Comparison of ENCODE assay signal across 8 cellular contexts in the genomic region with DNA sequence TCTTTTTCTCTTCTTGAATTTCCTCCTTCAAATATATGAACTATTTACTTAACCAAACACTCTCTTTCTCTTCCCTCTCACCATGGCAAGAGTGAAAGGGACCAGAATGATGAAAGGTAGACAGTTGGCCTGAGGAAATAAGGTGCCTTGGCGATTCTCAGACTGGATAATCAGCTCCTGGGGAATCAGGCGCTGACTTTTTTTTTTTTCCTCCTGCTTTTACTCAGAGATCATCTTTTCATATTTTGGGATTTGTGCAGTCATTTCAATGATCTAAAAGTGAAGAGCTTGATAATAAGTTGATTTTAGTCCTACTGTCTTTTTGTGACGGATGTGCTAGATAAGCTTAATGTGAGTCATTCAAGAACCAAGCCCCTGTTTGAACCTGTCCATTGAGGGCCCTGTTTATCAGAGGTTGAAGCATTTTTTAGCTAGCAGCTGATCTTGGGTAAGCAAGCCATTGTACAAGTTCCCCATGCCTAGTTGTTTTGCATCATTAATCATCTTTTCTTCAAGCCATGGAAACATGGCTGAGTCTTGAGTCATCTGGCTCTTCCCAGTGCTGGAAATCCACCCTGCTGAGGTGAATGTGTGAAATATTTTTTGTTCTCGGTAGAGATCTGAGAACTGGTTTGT. TPM values are rescaled to one million over a fixed set of nuclear protein-coding genes. Genes with fewer than 3 reads are reported as not detected.
DNase-seq lines count a peak whose midpoint lies in the region; ATAC-seq and TF ChIP-seq lines count a peak whose summit lies in the region.
"Had no signal": no experiment of that assay in that cellular context is flagged by ENCODE, and none has a peak within 500 bp of the region (broad histone marks: within the 10 kb centered on the region; RNA-seq: fewer than 3 reads in every experiment).

No MANE protein-coding gene starts in this region.

- no peak; the same call in 1 of the 2 replicates for TF ChIP-seq RAD21 in HCT116 (IDR thresholded peaks at IDR 0.05; ENCODE audit: low read depth)

- CTCF ChIA-PET in HCT116 (lab: Charles Lee), result interaction anchor here (1.0 kb wide), 1 partner anchor 77 kb away, joined by 3 read pairs; no protein-coding TSS in a partner anchor

- intact Hi-C loops in HCT116 (cut with micrococcal nuclease), result no loop called here

- H3K27ac ChIP-seq in HCT116 (ENCODE audit: low read depth, low read length), result peak overlapping the region; percentile 62
- H3K27ac ChIP-seq in SJSA1, result peak overlapping the region; percentile 87
- H3K27ac ChIP-seq in smooth muscle cell (ENCODE audit: low read depth), result peak overlapping the region; percentile 85

- TF ChIP-seq CTCF in HCT116 (IDR thresholded peaks at IDR 0.05 in 2 of 3, conservative IDR thresholded peaks at IDR 0.05 in 1 of 3; ENCODE audit: borderline replicate concordance in 1 of 3, insufficient read depth in 1 of 3, low read depth in 2 of 3, low read length in 2 of 3) (no peak), fibroblast of pulmonary artery (IDR thresholded peaks at IDR 0.05; ENCODE audit: low read length, missing control alignments) (no peak), smooth muscle cell (IDR thresholded peaks at IDR 0.05; ENCODE audit: borderline replicate concordance, insufficient read depth, poor library complexity, severe bottlenecking) (no peak)

- POLR2A ChIA-PET in HCT116 (lab: Charles Lee), result no interaction called here

- H3K79me2 ChIP-seq in HCT116 (ENCODE audit: insufficient read depth, low read length) (peaks cover 70% of the 10 kb centered on the region), smooth muscle cell (ENCODE audit: low read depth) (peaks cover 90% of the 10 kb centered on the region)

- H3K36me3 Mint-ChIP-seq in activated T-cell treated with anti-CD3 and anti-CD28 coated beads, Interleukin-2, amount 50 U/mL, for 24 hours (ENCODE audit: low read depth), result no peaks in the 10 kb centered on the region

- H3K36me3 ChIP-seq in HCT116 (ENCODE audit: control insufficient read depth in 1 of 2, insufficient read depth in 2 of 2, low read length in 2 of 2) (no peaks in the 10 kb centered on the region), SJSA1 (no peaks in the 10 kb centered on the region; the same call in 1 of the 2 replicates), smooth muscle cell (ENCODE audit: low read depth) (no peaks in the 10 kb centered on the region)

- peak overlapping the region in 1 of 2 experiments; percentile 30; a peak in 2 of 4 replicates for H3K4me3 ChIP-seq in HCT116 (replicated peaks in 1 of 2; ENCODE audit: low read depth in 1 of 2, low read length in 2 of 2)
- no peak overlapping the region for H3K4me3 ChIP-seq in SJSA1
- H3K4me3 ChIP-seq in fibroblast of pulmonary artery (replicated peaks; ENCODE audit: low read depth, low read length), result no peak overlapping the region
- no peak overlapping the region for H3K4me3 ChIP-seq in smooth muscle cell

- H3K27me3 ChIP-seq in HCT116 (ENCODE audit: insufficient read depth, low read length) (no peaks in the 10 kb centered on the region), SJSA1 (replicated peaks) (no peaks in the 10 kb centered on the region), smooth muscle cell (ENCODE audit: low read depth) (no peaks in the 10 kb centered on the region)

- peak; percentile 88 for ATAC-seq in HCT116
- ATAC-seq in HG02970 (IDR thresholded peaks at IDR 0.05; ENCODE audit: low FRiP score, unreplicated experiment), result no peak

- peaks cover 12% of the 10 kb centered on the region for H3F3A ChIP-seq in smooth muscle cell (ENCODE audit: low read depth)

- BruUV-seq in HCT116 (replicated peaks; lab: Mats Ljungman, UMichigan), result no TSS peak

- TF ChIP-seq POLR2A in HCT116 (IDR thresholded peaks at IDR 0.05; ENCODE audit: borderline replicate concordance, extremely low read depth, insufficient read depth, insufficient read length), result no peak

- DNase-seq in HCT116 (ENCODE audit: low read depth, low spot score) (peak; percentile 90), SJSA1 (ENCODE audit: low read depth in 1 of 2, low spot score in 2 of 2) (peak; percentile 70 to 82), fibroblast of pulmonary artery (ENCODE audit: low read depth) (peak; percentile 93), smooth muscle cell (lab: John Stamatoyannopoulos, UW; ENCODE audit: unreplicated experiment) (no peak), foreskin melanocyte (no peak)
- DNase-seq in activated T-cell treated with anti-CD3 and anti-CD28 coated beads, Interleukin-2, amount 50 U/mL, for 24 hours, result no peak
- DNase-seq: NCI-H2029 had no signal

- no peak overlapping the region for H3K27ac Mint-ChIP-seq in activated T-cell treated with anti-CD3 and anti-CD28 coated beads, Interleukin-2, amount 50 U/mL, for 24 hours

- H3K4me2 ChIP-seq in HCT116 (ENCODE audit: low read length) (peak overlapping the region; percentile 61), smooth muscle cell (peak overlapping the region; percentile 57)

- H3K4me3 Mint-ChIP-seq in activated T-cell treated with anti-CD3 and anti-CD28 coated beads, Interleukin-2, amount 50 U/mL, for 24 hours, result no peak overlapping the region

- no peaks in the 10 kb centered on the region for H4K20me1 ChIP-seq in HCT116 (ENCODE audit: insufficient read depth)
- peaks cover 74% of the 10 kb centered on the region for H4K20me1 ChIP-seq in smooth muscle cell (ENCODE audit: low read depth)

- peaks cover 19% of the 10 kb centered on the region for H3K27me3 Mint-ChIP-seq in activated T-cell treated with anti-CD3 and anti-CD28 coated beads, Interleukin-2, amount 50 U/mL, for 24 hours

- H3K4me1 ChIP-seq in HCT116 (ENCODE audit: control insufficient read depth in 1 of 2, insufficient read depth in 2 of 2, low read length in 2 of 2) (peaks cover 51 to 69% of the 10 kb centered on the region in 2 experiments), SJSA1 (replicated peaks) (peaks cover 62% of the 10 kb centered on the region), smooth muscle cell (ENCODE audit: low read depth) (peaks cover 29% of the 10 kb centered on the region)

- H3K9ac ChIP-seq in HCT116 (ENCODE audit: low read length) (peak overlapping the region; percentile 38), smooth muscle cell (ENCODE audit: low read depth) (no peak overlapping the region)

- H3K9me3 ChIP-seq in HCT116 (ENCODE audit: control insufficient read depth in 1 of 2, insufficient read depth in 1 of 2, low read depth in 1 of 2, low read length in 2 of 2) (no peaks in the 10 kb centered on the region), SJSA1 (replicated peaks) (no peaks in the 10 kb centered on the region), smooth muscle cell (replicated peaks; ENCODE audit: low read depth) (no peaks in the 10 kb centered on the region)

- RAD21 ChIA-PET in HCT116 (lab: Charles Lee; ENCODE audit: low non-redundant PET in 1 of 2, low total read pairs in 2 of 2, uncharacterized antibody in 2 of 2, unreplicated experiment in 2 of 2), result no interaction called here

- H2AFZ ChIP-seq in HCT116 (ENCODE audit: low read depth, low read length, poor library complexity, severe bottlenecking), result no peak overlapping the region
- H2AFZ ChIP-seq in smooth muscle cell (ENCODE audit: low read depth), result no peak overlapping the region

- H3K9me3 Mint-ChIP-seq in activated T-cell treated with anti-CD3 and anti-CD28 coated beads, Interleukin-2, amount 50 U/mL, for 24 hours, result no peaks in the 10 kb centered on the region

- 43% methylated on average over 4 of the region's 4 CpGs for WGBS in smooth muscle cell (ENCODE audit: low lambda C conversion rate)

- no peaks in the 10 kb centered on the region for H3K9me2 ChIP-seq in HCT116 (ENCODE audit: insufficient read depth)

- H3K4me1 Mint-ChIP-seq in activated T-cell treated with anti-CD3 and anti-CD28 coated beads, Interleukin-2, amount 50 U/mL, for 24 hours (ENCODE audit: low read depth), result peaks cover 2% of the 10 kb centered on the region

TF ChIP-seq in HCT116, 20 proteins besides CTCF, POLR2A, EP300 and RAD21 (continues in another document):
- peak; percentile 63 for TF ChIP-seq YY1 (IDR thresholded peaks at IDR 0.05; ENCODE audit: extremely low read depth, insufficient replicate concordance, low read depth, low read length)
- no peak for TF ChIP-seq EZH2phosphoT487 (IDR thresholded peaks at IDR 0.05; ENCODE audit: borderline replicate concordance)
- peak; percentile 79 for TF ChIP-seq JUND (IDR thresholded peaks at IDR 0.05)
- no peak; the same call in 1 of the 2 replicates for TF ChIP-seq POLR2AphosphoS5 (IDR thresholded peaks at IDR 0.05; ENCODE audit: low read depth, low read length)
- TF ChIP-seq ELF1 (IDR thresholded peaks at IDR 0.05; ENCODE audit: borderline replicate concordance, low read depth), result no peak
- no peak for TF ChIP-seq EZH2 (IDR thresholded peaks at IDR 0.05)
- TF ChIP-seq, protein P1, sequence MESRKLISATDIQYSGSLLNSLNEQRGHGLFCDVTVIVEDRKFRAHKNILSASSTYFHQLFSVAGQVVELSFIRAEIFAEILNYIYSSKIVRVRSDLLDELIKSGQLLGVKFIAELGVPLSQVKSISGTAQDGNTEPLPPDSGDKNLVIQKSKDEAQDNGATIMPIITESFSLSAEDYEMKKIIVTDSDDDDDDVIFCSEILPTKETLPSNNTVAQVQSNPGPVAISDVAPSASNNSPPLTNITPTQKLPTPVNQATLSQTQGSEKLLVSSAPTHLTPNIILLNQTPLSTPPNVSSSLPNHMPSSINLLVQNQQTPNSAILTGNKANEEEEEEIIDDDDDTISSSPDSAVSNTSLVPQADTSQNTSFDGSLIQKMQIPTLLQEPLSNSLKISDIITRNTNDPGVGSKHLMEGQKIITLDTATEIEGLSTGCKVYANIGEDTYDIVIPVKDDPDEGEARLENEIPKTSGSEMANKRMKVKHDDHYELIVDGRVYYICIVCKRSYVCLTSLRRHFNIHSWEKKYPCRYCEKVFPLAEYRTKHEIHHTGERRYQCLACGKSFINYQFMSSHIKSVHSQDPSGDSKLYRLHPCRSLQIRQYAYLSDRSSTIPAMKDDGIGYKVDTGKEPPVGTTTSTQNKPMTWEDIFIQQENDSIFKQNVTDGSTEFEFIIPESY (IDR thresholded peaks at IDR 0.05; ENCODE audit: extremely low read depth, insufficient replicate concordance, low read length), result no peak
- TF ChIP-seq TCF7L2 (IDR thresholded peaks at IDR 0.05; ENCODE audit: borderline replicate concordance, extremely low read depth, insufficient read depth, insufficient read length), result no peak
- no peak for TF ChIP-seq EGR1 (IDR thresholded peaks at IDR 0.05; ENCODE audit: low read depth)
- peak; percentile 57 for TF ChIP-seq CEBPB (IDR thresholded peaks at IDR 0.05; ENCODE audit: low read depth)
- peak; percentile 80 for TF ChIP-seq FOSL1 (IDR thresholded peaks at IDR 0.05; ENCODE audit: low read depth)
- peak; percentile 65 for TF ChIP-seq SIN3A (IDR thresholded peaks at IDR 0.05; ENCODE audit: low read depth)

RNA-seq across cellular contexts. Expression of a gene that starts 40.8 kb away (rescaled TPM):
- total RNA-seq in HCT116 (2021; ENCODE audit: unreplicated experiment) (25.8 TPM), smooth muscle cell (39.8 and 76.5 TPM in 2 replicates)
- 17.5 and 22.2 TPM in 2 replicates for polyA plus RNA-seq in HCT116 (2012)
- total RNA-seq in SJSA1 (2014; rRNA removed; shearing (Covaris generic)), result 25.8 and 53.2 TPM in 2 replicates
- polyA plus RNA-seq in smooth muscle cell, result 36.4 and 41.8 TPM in 2 replicates

RNA-seq across cellular contexts. Expression of a gene that starts 41.6 kb away (rescaled TPM):
- total RNA-seq in HCT116 (2021; ENCODE audit: unreplicated experiment) (43.0 TPM), smooth muscle cell (36.7 and 48.3 TPM in 2 replicates)
- polyA plus RNA-seq in HCT116 (2012), result 21.6 and 28.0 TPM in 2 replicates
- total RNA-seq in SJSA1 (2014; rRNA removed; shearing (Covaris generic)), result 15.3 and 16.5 TPM in 2 replicates
- 37.7 and 39.9 TPM in 2 replicates for polyA plus RNA-seq in smooth muscle cell

Comparison
In these comparisons a context has a peak if more than half of its experiments do, and no peak if none do; other contexts are left out.
1. DNase-seq: peak in HCT116 (single experiment), SJSA1 (2 of 2) and fibroblast of pulmonary artery (single experiment); none in smooth muscle cell (single experiment), foreskin melanocyte (single experiment) and activated T-cell treated with anti-CD3 and anti-CD28 coated beads, Interleukin-2, amount 50 U/mL, for 24 hours (single experiment).
2. Peak in every context shown above with its lines, with median percentiles within 50 percentile points of each other: H3K27ac ChIP-seq.